In the genomic region with DNA sequence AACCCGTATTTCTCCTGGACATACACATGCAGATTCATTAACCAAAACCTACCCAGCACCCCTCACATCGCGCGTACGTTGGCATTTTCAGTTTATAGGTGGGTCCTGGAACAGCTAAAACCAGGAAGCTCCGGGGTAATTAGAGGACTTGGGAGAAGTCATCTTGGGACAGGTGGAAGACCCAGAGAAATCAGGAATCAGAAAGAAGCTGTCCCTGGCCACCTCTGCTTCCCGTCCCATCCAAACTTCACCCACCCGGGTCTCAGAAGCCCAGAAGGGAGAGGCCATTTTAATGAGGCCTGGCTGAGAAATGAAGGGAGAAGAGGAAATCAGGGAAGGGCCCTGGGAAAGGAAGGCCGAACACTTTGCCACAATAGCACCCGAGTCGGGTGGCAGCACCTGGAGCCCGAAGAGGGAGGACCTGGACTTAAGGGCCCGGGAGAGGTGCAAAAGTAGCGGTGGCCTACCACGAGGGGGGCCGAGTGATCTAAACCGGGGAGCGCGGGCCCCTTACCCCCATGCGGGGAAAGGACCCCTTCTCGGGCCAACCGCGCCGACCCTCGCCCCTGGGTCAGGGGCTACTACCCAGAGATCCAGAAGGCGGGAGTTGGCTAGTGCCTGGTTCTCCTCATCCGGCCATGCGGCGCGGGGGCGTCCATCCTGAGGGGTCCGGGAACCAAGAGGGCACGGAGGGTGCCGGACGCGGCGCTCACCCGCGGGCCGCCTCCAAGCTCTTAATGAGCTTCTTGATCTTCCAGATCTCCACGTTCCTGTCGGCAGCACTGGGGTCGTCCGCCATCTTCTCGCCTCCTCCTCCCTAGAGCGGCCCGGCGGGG, we compare ENCODE assay signal across 8 cellular contexts. TPM values are rescaled to one million over a fixed set of nuclear protein-coding genes. Genes with fewer than 3 reads are reported as not detected.
DNase-seq lines count a peak whose midpoint lies in the region; TF ChIP-seq lines count a peak whose summit lies in the region.

No MANE protein-coding gene starts in this region.

- TF ChIP-seq RAD21 in SK-N-SH (IDR thresholded peaks at IDR 0.05; ENCODE audit: low read length), result no peak

- H3K9me2 ChIP-seq in SK-N-SH, result no peaks in the 10 kb centered on the region

- H3K4me1 Mint-ChIP-seq in activated naive CD4-positive, alpha-beta T cell treated with anti-CD3 and anti-CD28 coated beads, Interleukin-2, amount 50 U/mL, for 24 hours, result peaks cover 72% of the 10 kb centered on the region
- H3K4me1 Mint-ChIP-seq in endodermal cell, result peaks cover 29% of the 10 kb centered on the region
- peaks cover 48% of the 10 kb centered on the region for H3K4me1 Mint-ChIP-seq in nephron

- peak overlapping the region; percentile 85 to 91 for H3K4me3 ChIP-seq in SK-N-SH (ENCODE audit: low read depth in 2 of 2, low read length in 1 of 2)
- peak overlapping the region; percentile 94 for H3K4me3 ChIP-seq in endodermal cell (ENCODE audit: low read length)

- CTCF ChIA-PET in SK-N-SH (lab: Yijun Ruan, JAX), result interaction anchor here (1.0 to 3.0 kb wide), 8 partner anchors 9 to 92 kb away, joined by 3 to 15 read pairs (median 6); partner anchors contain the start of genes EGR1 and HSPA9

- H3K9me3 ChIP-seq in SK-N-SH, result no peaks in the 10 kb centered on the region
- no peaks in the 10 kb centered on the region for H3K9me3 ChIP-seq in endodermal cell (ENCODE audit: control insufficient read depth, low read length)

- no peak for TF ChIP-seq EP300 in SK-N-SH (IDR thresholded peaks at IDR 0.05; ENCODE audit: borderline replicate concordance in 1 of 2, low read depth in 1 of 2, low read length in 1 of 2)

- peaks cover 12 to 30% of the 10 kb centered on the region in 2 experiments for H3K36me3 ChIP-seq in SK-N-SH (replicated peaks in 1 of 2; ENCODE audit: control insufficient read depth in 1 of 2, insufficient read depth in 2 of 2, low read length in 1 of 2)
- H3K36me3 ChIP-seq in endodermal cell (ENCODE audit: control insufficient read depth, insufficient read depth, low read length), result peaks cover 33% of the 10 kb centered on the region

- WGBS in SK-N-SH (ENCODE audit: low lambda C conversion rate), result under 1% methylated on average over 17 of the region's 48 CpGs
- WGBS in endodermal cell (ENCODE audit: insufficient coverage in 1 of 2, insufficient read length in 1 of 2), 2 experiments, result 0 to 2% methylated on average over 23 to 48 of the region's 48 CpGs

- H2AFZ ChIP-seq in SK-N-SH (ENCODE audit: low read depth), result no peak overlapping the region

- TF ChIP-seq CTCF in SK-N-SH (IDR thresholded peaks at IDR 0.05) (no peak), endodermal cell (conservative IDR thresholded peaks at IDR 0.05) (no peak), nephron (IDR thresholded peaks at IDR 0.05; ENCODE audit: unreplicated experiment in 3 of 3) (no peak)

- H3K27me3 ChIP-seq in SK-N-SH (ENCODE audit: insufficient read depth) (no peaks in the 10 kb centered on the region), endodermal cell (ENCODE audit: control insufficient read depth, insufficient read depth, low read length, poor library complexity, severe bottlenecking) (no peaks in the 10 kb centered on the region)

- H3F3A ChIP-seq in SK-N-SH (replicated peaks; ENCODE audit: insufficient read depth), result peaks cover 2% of the 10 kb centered on the region

- peak overlapping the region; percentile 89 to 94 for H3K27ac ChIP-seq in SK-N-SH (ENCODE audit: low read depth in 2 of 2, low read length in 1 of 2)
- peak overlapping the region; percentile 97 for H3K27ac ChIP-seq in endodermal cell (ENCODE audit: low read depth, low read length)

- peaks cover 46% of the 10 kb centered on the region for H4K20me1 ChIP-seq in SK-N-SH (ENCODE audit: insufficient read depth)

- peak overlapping the region; percentile 98 for H3K4me2 ChIP-seq in SK-N-SH

- POLR2A ChIA-PET in SK-N-SH (lab: Yijun Ruan, JAX), result interaction anchor here (0.8 to 1.9 kb wide), 13 partner anchors 9 to 752 kb away, joined by 3 to 20 read pairs (median 4); partner anchors contain the start of genes EGR1, FAM53C, HSPA9 and MATR3

- peak overlapping the region; percentile 100 for H3K27ac Mint-ChIP-seq in activated naive CD4-positive, alpha-beta T cell treated with anti-CD3 and anti-CD28 coated beads, Interleukin-2, amount 50 U/mL, for 24 hours
- H3K27ac Mint-ChIP-seq in endodermal cell (peak overlapping the region; percentile 99), nephron (peak overlapping the region; percentile 98 to 100 (median 99))

- peaks cover 18 to 25% of the 10 kb centered on the region in 2 experiments for H3K4me1 ChIP-seq in SK-N-SH (ENCODE audit: control insufficient read depth in 1 of 2, insufficient read depth in 2 of 2, low read depth in 1 of 2, low read length in 1 of 2)
- H3K4me1 ChIP-seq in endodermal cell (ENCODE audit: control insufficient read depth, insufficient read depth, low read length), result peaks cover 11% of the 10 kb centered on the region

- no peak for DNase-seq in activated naive CD4-positive, alpha-beta T cell treated with Interleukin-2 at 50 U/mL for 16 hours
- peak; percentile 28 for DNase-seq in SK-N-SH
- DNase-seq in endodermal cell, result peak; percentile 59
- DNase-seq in activated effector memory CD4-positive, alpha-beta T cell treated with anti-CD3 and anti-CD28 coated beads, Interleukin-2, amount 50 U/mL, for 16 hours, result no peak
- DNase-seq in NCI-H1436 (lab: John Stamatoyannopoulos, UW), result no peak
- DNase-seq in NCI-H774 (lab: John Stamatoyannopoulos, UW), result no peak

- peaks cover 96% of the 10 kb centered on the region for H3K79me2 ChIP-seq in SK-N-SH (ENCODE audit: insufficient read depth)

- H3K4me3 Mint-ChIP-seq in activated naive CD4-positive, alpha-beta T cell treated with anti-CD3 and anti-CD28 coated beads, Interleukin-2, amount 50 U/mL, for 24 hours, result peak overlapping the region; percentile 100
- H3K4me3 Mint-ChIP-seq in endodermal cell (peak overlapping the region; percentile 96), nephron (peak overlapping the region; percentile 98 to 99 (median 99))

- no peaks in the 10 kb centered on the region for H3K27me3 Mint-ChIP-seq in activated naive CD4-positive, alpha-beta T cell treated with anti-CD3 and anti-CD28 coated beads, Interleukin-2, amount 50 U/mL, for 24 hours
- no peaks in the 10 kb centered on the region for H3K27me3 Mint-ChIP-seq in endodermal cell (ENCODE audit: insufficient read depth)
- no peaks in the 10 kb centered on the region for H3K27me3 Mint-ChIP-seq in nephron (ENCODE audit: low read depth)

- peak overlapping the region; percentile 97 for H3K9ac ChIP-seq in SK-N-SH
- peak overlapping the region; percentile 97 for H3K9ac ChIP-seq in endodermal cell (ENCODE audit: extremely low read depth, low read length, poor library complexity, severe bottlenecking)

- H3K36me3 Mint-ChIP-seq in activated naive CD4-positive, alpha-beta T cell treated with anti-CD3 and anti-CD28 coated beads, Interleukin-2, amount 50 U/mL, for 24 hours, result peaks cover 16% of the 10 kb centered on the region
- H3K36me3 Mint-ChIP-seq in endodermal cell (ENCODE audit: low read depth), result peaks cover 13% of the 10 kb centered on the region
- H3K36me3 Mint-ChIP-seq in nephron (ENCODE audit: low read depth), result peaks cover 12% of the 10 kb centered on the region

- no peaks in the 10 kb centered on the region for H3K9me3 Mint-ChIP-seq in activated naive CD4-positive, alpha-beta T cell treated with anti-CD3 and anti-CD28 coated beads, Interleukin-2, amount 50 U/mL, for 24 hours
- H3K9me3 Mint-ChIP-seq in endodermal cell (no peaks in the 10 kb centered on the region), nephron (no peaks in the 10 kb centered on the region)

TF ChIP-seq in SK-N-SH, 30 proteins besides CTCF, POLR2A, EP300 and RAD21:
- TF ChIP-seq TAF1 (IDR thresholded peaks at IDR 0.05; ENCODE audit: borderline replicate concordance, low read depth, low read length) (no peak), YY1 (IDR thresholded peaks at IDR 0.05; ENCODE audit: low read depth) (peak; percentile 85)

RNA-seq across cellular contexts. Expression of gene ETF1, which starts 0.7 kb away (rescaled TPM):
- polyA plus RNA-seq in SK-N-SH (2012; rRNA removed), result 36.7 and 48.7 TPM in 2 replicates
- 55.9 and 60.2 TPM in 2 replicates for polyA plus RNA-seq in SK-N-SH (2012; cell fraction: cytosol; rRNA removed)
- polyA plus RNA-seq in SK-N-SH (2012; cell fraction: nucleus; rRNA removed), result 20.1 and 39.9 TPM in 2 replicates
- total RNA-seq in endodermal cell, result 100 to 1,000 TPM; 106 to 109 TPM
- 87.7 TPM for polyA plus RNA-seq in endodermal cell (2013, experiment 1 of 2)
- polyA plus RNA-seq in endodermal cell (2013, experiment 2 of 2), result 88.3 TPM

RNA-seq across cellular contexts. Expression of gene HSPA9, which starts 32.9 kb away (rescaled TPM):
- polyA plus RNA-seq in SK-N-SH (2012; rRNA removed), result 153 and 196 TPM in 2 replicates
- 156 and 159 TPM in 2 replicates for polyA plus RNA-seq in SK-N-SH (2012; cell fraction: cytosol; rRNA removed)
- 175 and 242 TPM in 2 replicates for polyA plus RNA-seq in SK-N-SH (2012; cell fraction: nucleus; rRNA removed)
- 100 to 1,000 TPM; 201 to 212 TPM for total RNA-seq in endodermal cell
- 141 TPM for polyA plus RNA-seq in endodermal cell (2013, experiment 1 of 2)
- polyA plus RNA-seq in endodermal cell (2013, experiment 2 of 2), result 120 TPM

Comparison
In these comparisons a context has a peak if more than half of its experiments do, and no peak if none do; other contexts are left out.
1. DNase-seq: peak in SK-N-SH (single experiment) and endodermal cell (single experiment); none in activated naive CD4-positive, alpha-beta T cell treated with Interleukin-2 at 50 U/mL for 16 hours (single experiment), activated effector memory CD4-positive, alpha-beta T cell treated with anti-CD3 and anti-CD28 coated beads, Interleukin-2, amount 50 U/mL, for 16 hours (single experiment), NCI-H1436 (single experiment) and NCI-H774 (single experiment).
2. Peak in every context shown above with its lines, with median percentiles within 50 percentile points of each other: H3K27ac Mint-ChIP-seq and H3K4me3 Mint-ChIP-seq.